Comparison of ENCODE assay signal across 6 cellular contexts in genomic region chr5:97179457-97179856, GRCh38. TPM values are rescaled to one million over a fixed set of nuclear protein-coding genes. Genes with fewer than 3 reads are reported as not detected.
"Had no signal": no experiment of that assay in that cellular context is flagged by ENCODE, and none has a peak within 500 bp of the region (broad histone marks: within the 10 kb centered on the region; RNA-seq: fewer than 3 reads in every experiment).

No MANE protein-coding gene starts in this region.

RNA-seq across cellular contexts. Expression of gene LIX1, which starts 37.0 kb away (rescaled TPM):
- total RNA-seq: subcutaneous adipose tissue, testis, thoracic aorta, upper lobe of right lung, ureter, vagina had no signal
